15 cellular contexts compared by ENCODE assay signal in the genomic region with DNA sequence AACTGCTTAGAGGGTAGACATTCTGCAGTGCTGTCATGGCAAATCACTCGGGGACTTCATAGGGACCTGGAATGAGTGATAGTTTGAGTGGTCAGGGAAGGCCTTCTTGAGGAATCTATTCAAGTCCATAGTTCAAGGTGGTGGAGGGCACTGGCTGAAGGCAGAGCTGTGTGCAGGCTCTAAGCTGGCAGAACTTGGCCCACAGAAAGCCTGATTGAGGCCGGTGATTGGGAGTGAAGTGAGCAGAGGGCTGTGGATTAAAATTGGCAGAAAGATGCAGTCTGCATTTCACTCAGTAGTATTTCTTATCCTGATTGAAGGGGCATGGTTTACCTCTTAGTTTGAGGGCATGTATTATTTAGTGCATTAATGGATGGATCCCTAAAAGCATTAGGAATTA. TPM values are rescaled to one million over a fixed set of nuclear protein-coding genes. Genes with fewer than 3 reads are reported as not detected.
DNase-seq lines count a peak whose midpoint lies in the region; ATAC-seq and TF ChIP-seq lines count a peak whose summit lies in the region.
"Had no signal": no experiment of that assay in that cellular context is flagged by ENCODE, and none has a peak within 500 bp of the region (broad histone marks: within the 10 kb centered on the region; RNA-seq: fewer than 3 reads in every experiment).

No MANE protein-coding gene starts in this region.

- 57% methylated on average over 2 of the region's 2 CpGs for WGBS in hepatocyte (ENCODE audit: low lambda C conversion rate, missing lambda C conversion rate)

- H4K20me1 ChIP-seq in hepatocyte (ENCODE audit: insufficient read depth, poor library complexity, severe bottlenecking): no peaks in the 10 kb centered on the region

- no peaks in the 10 kb centered on the region for H3K27me3 Mint-ChIP-seq in CD4-positive, alpha-beta memory T cell

- POLR2A ChIA-PET in CD4-positive, alpha-beta memory T cell (lab: Charles Lee; ENCODE audit: partially characterized antibody): interaction anchor here (0.8 kb wide), 1 partner anchor 15 kb away, joined by 3 read pairs; no protein-coding TSS in a partner anchor

- H3K4me2 ChIP-seq in hepatocyte (peak overlapping the region; percentile 67), parathyroid adenoma (ENCODE audit: low read length) (peak overlapping the region; percentile 64)
- H3K4me2 ChIP-seq: BLaER1 treated with 17β-estradiol and CSF1 and Interleukin-3, amounts not matched to agents 10 nM and 100 nM had no signal

- intact Hi-C loops in CD4-positive, alpha-beta memory T cell (cut with micrococcal nuclease): loop anchor here (5.0 kb wide), 1 partner anchor 152 kb away; no protein-coding TSS in a partner anchor

- no peaks in the 10 kb centered on the region for H3K9me2 ChIP-seq in hepatocyte (replicated peaks; ENCODE audit: insufficient read depth)

- no peak overlapping the region for H2AFZ ChIP-seq in hepatocyte
- peak overlapping the region; percentile 64 for H2AFZ ChIP-seq in parathyroid adenoma

- TF ChIP-seq CTCF in LNCaP clone FGC (IDR thresholded peaks at IDR 0.05; ENCODE audit: control insufficient read depth, extremely low read depth, insufficient read depth) (no peak), hepatocyte (IDR thresholded peaks at IDR 0.05; ENCODE audit: poor library complexity) (no peak), parathyroid adenoma (IDR thresholded peaks at IDR 0.05) (no peak)

- H3K36me3 ChIP-seq in CD4-positive, alpha-beta memory T cell (ENCODE audit: insufficient read depth, low read length): no peaks in the 10 kb centered on the region
- H3K36me3 ChIP-seq in hepatocyte (replicated peaks; ENCODE audit: insufficient read depth, low read depth): no peaks in the 10 kb centered on the region
- H3K36me3 ChIP-seq in parathyroid adenoma (ENCODE audit: control insufficient read depth, insufficient read depth, low read length): no peaks in the 10 kb centered on the region
- H3K36me3 ChIP-seq: BLaER1 treated with 17β-estradiol and CSF1 and Interleukin-3, amounts not matched to agents 10 nM and 100 nM had no signal

- H3K36me3 Mint-ChIP-seq in CD4-positive, alpha-beta memory T cell: no peaks in the 10 kb centered on the region

- H3K4me3 Mint-ChIP-seq in CD4-positive, alpha-beta memory T cell: no peak overlapping the region

- H3K9ac ChIP-seq in parathyroid adenoma: no peak overlapping the region
- H3K9ac ChIP-seq: BLaER1 treated with 17β-estradiol and CSF1 and Interleukin-3, amounts not matched to agents 10 nM and 100 nM had no signal

- no peaks in the 10 kb centered on the region for H3K9me3 Mint-ChIP-seq in CD4-positive, alpha-beta memory T cell

- no peak overlapping the region for H3K4me3 ChIP-seq in CD4-positive, alpha-beta memory T cell (ENCODE audit: low read length in 2 of 2)
- peak overlapping the region; percentile 49 for H3K4me3 ChIP-seq in LNCaP clone FGC (ENCODE audit: low read depth, low read length)
- H3K4me3 ChIP-seq in hepatocyte: no peak overlapping the region
- H3K4me3 ChIP-seq in parathyroid adenoma (ENCODE audit: low read depth, low read length): peak overlapping the region; percentile 67
- H3K4me3 ChIP-seq: BLaER1 treated with 17β-estradiol and CSF1 and Interleukin-3, amounts not matched to agents 10 nM and 100 nM; GM12878 had no signal

- peaks cover 81% of the 10 kb centered on the region for H3K79me2 ChIP-seq in hepatocyte
- peaks cover 42% of the 10 kb centered on the region for H3K79me2 ChIP-seq in parathyroid adenoma

- H3K9me3 ChIP-seq in CD4-positive, alpha-beta memory T cell (ENCODE audit: control insufficient read depth in 1 of 2, low read length in 2 of 2): no peaks in the 10 kb centered on the region
- H3K9me3 ChIP-seq in hepatocyte (ENCODE audit: low read depth) (no peaks in the 10 kb centered on the region), parathyroid adenoma (ENCODE audit: control insufficient read depth, low read length) (no peaks in the 10 kb centered on the region)
- H3K9me3 ChIP-seq: BLaER1 treated with 17β-estradiol and CSF1 and Interleukin-3, amounts not matched to agents 10 nM and 100 nM had no signal

- no peak for DNase-seq in CD4-positive, alpha-beta memory T cell
- no peak for DNase-seq in LNCaP clone FGC (ENCODE audit: low read depth)
- no peak for DNase-seq in hepatocyte (ENCODE audit: low spot score)
- no peak for DNase-seq in activated gamma-delta T cell (lab: John Stamatoyannopoulos, UW)
- DNase-seq: activated CD4-positive, alpha-beta T cell treated with anti-CD3 and anti-CD28 coated beads, Interleukin-2, amount 50 U/mL, for 4 hours; amygdala; KBM-7; NCI-H2171 treated with DMSO at 0.1 percent for 48 hours; SIG-M5; stimulated activated CD4-positive, alpha-beta T cell treated with anti-CD3 and anti-CD28 coated beads, Interleukin-4, amount 100 ng/mL, for 4 hours had no signal

- H3K27me3 ChIP-seq in CD4-positive, alpha-beta memory T cell (ENCODE audit: insufficient read depth, low read length): no peaks in the 10 kb centered on the region
- no peaks in the 10 kb centered on the region for H3K27me3 ChIP-seq in hepatocyte
- no peaks in the 10 kb centered on the region for H3K27me3 ChIP-seq in parathyroid adenoma (ENCODE audit: control insufficient read depth, insufficient read depth, low read length)
- H3K27me3 ChIP-seq: BLaER1 treated with 17β-estradiol and CSF1 and Interleukin-3, amounts not matched to agents 10 nM and 100 nM had no signal

- H3K4me1 Mint-ChIP-seq in CD4-positive, alpha-beta memory T cell: peaks cover 23 to 34% (median 24%) of the 10 kb centered on the region in 4 donors

- H3K27ac Mint-ChIP-seq in CD4-positive, alpha-beta memory T cell: peak overlapping the region in 5 of 7 donors; percentile 1 to 52 (median 10)

- ATAC-seq in GM18511 (IDR thresholded peaks at IDR 0.05; ENCODE audit: unreplicated experiment) (no peak), HG03565 (IDR thresholded peaks at IDR 0.05; ENCODE audit: unreplicated experiment) (no peak)
- ATAC-seq: GM12878 had no signal

- CTCF ChIA-PET in CD4-positive, alpha-beta memory T cell (lab: Charles Lee; ENCODE audit: partially characterized antibody): interaction anchor here (2.1 kb wide), 1 partner anchor 67 kb away, joined by 5 read pairs; no protein-coding TSS in a partner anchor

- peaks cover 13% of the 10 kb centered on the region for H3K4me1 ChIP-seq in CD4-positive, alpha-beta memory T cell (ENCODE audit: insufficient read depth, low read length)
- H3K4me1 ChIP-seq in hepatocyte (ENCODE audit: insufficient read depth): peaks cover 12% of the 10 kb centered on the region
- peaks cover 48% of the 10 kb centered on the region for H3K4me1 ChIP-seq in parathyroid adenoma

- H3K27ac ChIP-seq in CD4-positive, alpha-beta memory T cell (ENCODE audit: low read depth, low read length): no peak overlapping the region
- H3K27ac ChIP-seq in hepatocyte (peak overlapping the region; percentile 74), parathyroid adenoma (peak overlapping the region; percentile 87)

RNA-seq across cellular contexts. Expression of a gene that starts 44.9 kb away (rescaled TPM):
- total RNA-seq in CD4-positive, alpha-beta memory T cell: 100 to 1,000 TPM; 219 to 227 TPM
- 10 to 100 TPM; 18.8 to 99.0 TPM for polyA plus RNA-seq in CD4-positive, alpha-beta memory T cell
- 86.5 and 112 TPM in 2 replicates for total RNA-seq in hepatocyte
- polyA plus RNA-seq in hepatocyte: 33.1 and 54.0 TPM in 2 replicates

Comparison
In these comparisons a context has a peak if more than half of its experiments do, and no peak if none do; other contexts are left out.
1. H3K4me3 ChIP-seq: peak in LNCaP clone FGC (single experiment) and parathyroid adenoma (single experiment); none in CD4-positive, alpha-beta memory T cell (0 of 2) and hepatocyte (single experiment).